ENCODE assay signal across 8 cellular contexts in genomic region chr3:49673131-49673714, GRCh38. TPM values are rescaled to one million over a fixed set of nuclear protein-coding genes. Genes with fewer than 3 reads are reported as not detected.
DNase-seq lines count a peak whose midpoint lies in the region; ATAC-seq and TF ChIP-seq lines count a peak whose summit lies in the region.

No MANE protein-coding gene starts in this region.

- peak overlapping the region; percentile 94 to 100 for H3K27ac Mint-ChIP-seq in natural killer cell

- peak overlapping the region; percentile 76 for H3K4me3 ChIP-seq in GM12865 (ENCODE audit: low read depth, low read length)

- TF ChIP-seq CTCF in GM12865 (IDR thresholded peaks at IDR 0.05; ENCODE audit: insufficient read depth, low read depth, low read length, missing control alignments) (no peak), natural killer cell (IDR thresholded peaks at IDR 0.05) (no peak)

- peak overlapping the region; percentile 95 for H3K4me3 Mint-ChIP-seq in natural killer cell

- H3K27me3 Mint-ChIP-seq in natural killer cell (ENCODE audit: low read depth in 2 of 2), result peaks cover 0 to 3% of the 10 kb centered on the region in 2 donors

- intact Hi-C loops in natural killer cell (cut with micrococcal nuclease), result loop anchor here (5.0 kb wide), 1 partner anchor 581 kb away; the partner anchor contains the start of gene QRICH1

- peak; percentile 55 for DNase-seq in GM12865 (ENCODE audit: low read depth)
- DNase-seq in M059J (ENCODE audit: low read depth), result peak; percentile 13
- peak; percentile 20 for DNase-seq in dermis blood vessel endothelial cell
- DNase-seq in natural killer cell, result no peak
- DNase-seq in nucleus accumbens (lab: John Stamatoyannopoulos, UW), result no peak
- DNase-seq in NCI-H1105 (lab: John Stamatoyannopoulos, UW), result no peak
- no peak for DNase-seq in NCI-H526 (lab: John Stamatoyannopoulos, UW)

- ATAC-seq in natural killer cell, result no peak
- ATAC-seq in GM21447 (IDR thresholded peaks at IDR 0.05; ENCODE audit: unreplicated experiment), result no peak

- H3K9me3 Mint-ChIP-seq in natural killer cell, result no peaks in the 10 kb centered on the region

- no peaks in the 10 kb centered on the region for H3K36me3 Mint-ChIP-seq in natural killer cell

- peaks cover 14 to 33% of the 10 kb centered on the region in 2 donors for H3K4me1 Mint-ChIP-seq in natural killer cell

RNA-seq across cellular contexts. Expression of gene APEH, which starts 0.9 kb away (rescaled TPM):
- total RNA-seq in M059J (2014; rRNA removed; shearing (Covaris generic)), result 60.4 and 88.6 TPM in 2 replicates
- 128 and 178 TPM in 2 replicates for total RNA-seq in dermis blood vessel endothelial cell
- total RNA-seq in natural killer cell, result 10 to 100 TPM; 62.8 to 95.7 (median 77.5) TPM

RNA-seq across cellular contexts. Expression of gene MST1, which starts 16.1 kb away (rescaled TPM):
- 0.59 TPM in 1 of 2 replicates, not detected in the other for total RNA-seq in M059J (2014; rRNA removed; shearing (Covaris generic))
- total RNA-seq in dermis blood vessel endothelial cell, result 2.3 and 3.7 TPM in 2 replicates
- total RNA-seq in natural killer cell, result 10 to 100 TPM in 2 of 3 donors, 1 to 10 TPM in 1; 9.5 to 19.1 (median 15.2) TPM

RNA-seq across cellular contexts. Expression of gene RNF123, which starts 16.1 kb away (rescaled TPM):
- 6.9 and 13.7 TPM in 2 replicates for total RNA-seq in M059J (2014; rRNA removed; shearing (Covaris generic))
- 30.5 and 35.6 TPM in 2 replicates for total RNA-seq in dermis blood vessel endothelial cell
- total RNA-seq in natural killer cell, result 10 to 100 TPM; 48.5 to 58.7 (median 55.6) TPM

RNA-seq across cellular contexts. Expression of gene AMIGO3, which starts 46.3 kb away (rescaled TPM):
- 5.5 TPM in 1 of 2 replicates, not detected in the other for total RNA-seq in M059J (2014; rRNA removed; shearing (Covaris generic))
- total RNA-seq in dermis blood vessel endothelial cell (1.0 TPM in 1 of 2 replicates, not detected in the other), natural killer cell (1 to 10 TPM in 2 of 3 donors, not detected in 1; 1.3 to 1.9 TPM)

RNA-seq across cellular contexts. Expression of gene GMPPB, which starts 50.5 kb away (rescaled TPM):
- 20.4 and 39.4 TPM in 2 replicates for total RNA-seq in M059J (2014; rRNA removed; shearing (Covaris generic))
- total RNA-seq in dermis blood vessel endothelial cell (39.0 and 50.9 TPM in 2 replicates), natural killer cell (10 to 100 TPM; 24.1 to 28.9 (median 27.5) TPM)

Comparison
In these comparisons a context has a peak if more than half of its experiments do, and no peak if none do; other contexts are left out.
1. DNase-seq: peak in GM12865 (single experiment), M059J (single experiment) and dermis blood vessel endothelial cell (single experiment); none in natural killer cell (single experiment), nucleus accumbens (0 of 56), NCI-H1105 (single experiment) and NCI-H526 (0 of 2).